In the genomic region with DNA sequence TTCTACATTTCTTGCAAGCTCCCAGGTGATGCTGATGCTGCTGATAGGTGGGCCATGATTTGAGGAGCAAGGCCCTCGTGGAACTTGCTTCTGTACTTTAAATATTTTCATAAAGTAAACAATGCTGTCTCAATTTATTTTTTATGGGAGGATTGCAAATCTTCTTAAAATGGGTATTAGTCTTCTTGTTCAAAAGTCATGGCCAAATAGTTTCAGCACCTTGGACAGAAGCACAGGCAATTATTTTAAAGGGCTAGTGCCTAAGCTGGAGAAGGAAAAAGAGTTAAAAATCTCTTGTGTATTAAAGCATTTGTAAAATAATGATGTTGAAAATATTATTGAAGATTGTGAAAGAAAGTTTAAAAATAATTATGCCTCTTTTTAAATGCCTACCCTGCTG, we compare ENCODE assay signal across 1 cellular context.
A peak's percentile ranks its signal among the peaks of the same experiment; 100 is the strongest.
TF ChIP-seq lines count a peak whose summit lies in the region.

No MANE protein-coding gene starts in this region.

TF ChIP-seq in HepG2, 621 proteins besides CTCF, POLR2A, EP300 and RAD21 (continued from another document):
- TF ChIP-seq KMT2B (CRISPR knock-in tag; IDR thresholded peaks at IDR 0.05) (no peak), ZFP36L2 (CRISPR knock-in tag; IDR thresholded peaks at IDR 0.05) (no peak), NRL (CRISPR knock-in tag; IDR thresholded peaks at IDR 0.05; ENCODE audit: borderline replicate concordance) (no peak), ELK4 (CRISPR knock-in tag; IDR thresholded peaks at IDR 0.05; ENCODE audit: borderline replicate concordance) (no peak), ZNF572 (CRISPR knock-in tag; IDR thresholded peaks at IDR 0.05) (no peak), REPIN1 (CRISPR knock-in tag; IDR thresholded peaks at IDR 0.05; ENCODE audit: borderline replicate concordance, low read depth) (no peak), RELA (CRISPR knock-in tag; IDR thresholded peaks at IDR 0.05) (no peak), KLF12 (CRISPR knock-in tag; IDR thresholded peaks at IDR 0.05; ENCODE audit: borderline replicate concordance) (0 out of 2 replicates have a peak, but pooled peaks have one; percentile 39), MIER2 (CRISPR knock-in tag; IDR thresholded peaks at IDR 0.05) (peak; percentile 96)
- TF ChIP-seq, protein P1, sequence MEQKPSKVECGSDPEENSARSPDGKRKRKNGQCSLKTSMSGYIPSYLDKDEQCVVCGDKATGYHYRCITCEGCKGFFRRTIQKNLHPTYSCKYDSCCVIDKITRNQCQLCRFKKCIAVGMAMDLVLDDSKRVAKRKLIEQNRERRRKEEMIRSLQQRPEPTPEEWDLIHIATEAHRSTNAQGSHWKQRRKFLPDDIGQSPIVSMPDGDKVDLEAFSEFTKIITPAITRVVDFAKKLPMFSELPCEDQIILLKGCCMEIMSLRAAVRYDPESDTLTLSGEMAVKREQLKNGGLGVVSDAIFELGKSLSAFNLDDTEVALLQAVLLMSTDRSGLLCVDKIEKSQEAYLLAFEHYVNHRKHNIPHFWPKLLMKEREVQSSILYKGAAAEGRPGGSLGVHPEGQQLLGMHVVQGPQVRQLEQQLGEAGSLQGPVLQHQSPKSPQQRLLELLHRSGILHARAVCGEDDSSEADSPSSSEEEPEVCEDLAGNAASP (CRISPR knock-in tag; IDR thresholded peaks at IDR 0.05; ENCODE audit: borderline replicate concordance), result 0 out of 2 replicates have a peak, but pooled peaks have one; percentile 35
- TF ChIP-seq, protein P2, sequence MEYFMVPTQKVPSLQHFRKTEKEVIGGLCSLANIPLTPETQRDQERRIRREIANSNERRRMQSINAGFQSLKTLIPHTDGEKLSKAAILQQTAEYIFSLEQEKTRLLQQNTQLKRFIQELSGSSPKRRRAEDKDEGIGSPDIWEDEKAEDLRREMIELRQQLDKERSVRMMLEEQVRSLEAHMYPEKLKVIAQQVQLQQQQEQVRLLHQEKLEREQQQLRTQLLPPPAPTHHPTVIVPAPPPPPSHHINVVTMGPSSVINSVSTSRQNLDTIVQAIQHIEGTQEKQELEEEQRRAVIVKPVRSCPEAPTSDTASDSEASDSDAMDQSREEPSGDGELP (IDR thresholded peaks at IDR 0.05; ENCODE audit: borderline replicate concordance, low read depth), result no peak
